1 cellular context compared by ENCODE assay signal in genomic region chr19:43043492-43044180, GRCh38. TPM values are rescaled to one million over a fixed set of nuclear protein-coding genes. Genes with fewer than 3 reads are reported as not detected.
"Had no signal": no experiment of that assay in that cellular context is flagged by ENCODE, and none has a peak within 500 bp of the region (broad histone marks: within the 10 kb centered on the region; RNA-seq: fewer than 3 reads in every experiment).

No MANE protein-coding gene starts in this region.

RNA-seq across cellular contexts. Expression of gene PSG11, which starts 17.4 kb away (rescaled TPM):
- total RNA-seq: GM12878 had no signal
- polyA plus RNA-seq: GM12878 had no signal

RNA-seq across cellular contexts. Expression of gene PSG2, which starts 38.9 kb away (rescaled TPM):
- total RNA-seq: GM12878 had no signal
- polyA plus RNA-seq: GM12878 had no signal
